In the genomic region with DNA sequence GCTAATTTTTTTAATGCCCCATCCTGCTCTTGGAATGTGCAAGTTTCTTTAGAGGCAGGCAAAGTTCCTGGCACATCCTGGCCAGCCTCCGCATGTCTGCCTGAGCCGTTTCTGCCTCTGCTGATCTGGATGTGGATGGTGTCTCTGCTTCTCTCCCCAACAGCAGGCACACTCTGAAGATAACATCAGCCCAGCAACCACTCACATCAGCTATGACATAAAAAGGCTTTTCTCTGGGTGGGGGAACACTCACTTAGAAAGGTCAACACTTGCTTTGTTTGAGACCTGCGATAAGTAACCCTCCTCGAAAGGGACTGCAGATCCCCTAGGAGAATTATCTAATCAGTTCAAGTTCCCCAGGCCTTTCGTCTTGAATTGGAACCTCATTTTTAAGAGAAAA, we compare ENCODE assay signal across 22 cellular contexts.
A peak's percentile ranks its signal among the peaks of the same experiment; 100 is the strongest.
DNase-seq lines count a peak whose midpoint lies in the region; ATAC-seq and TF ChIP-seq lines count a peak whose summit lies in the region.
"Had no signal": no experiment of that assay in that cellular context is flagged by ENCODE, and none has a peak within 500 bp of the region (broad histone marks: within the 10 kb centered on the region; RNA-seq: fewer than 3 reads in every experiment).

No MANE protein-coding gene starts in this region.

- H3K36me3 ChIP-seq in smooth muscle cell (ENCODE audit: low read depth): no peaks in the 10 kb centered on the region
- H3K36me3 ChIP-seq: HAP-1, SJSA1 had no signal

- no peak overlapping the region for H3K9ac ChIP-seq in smooth muscle cell (ENCODE audit: low read depth)
- H3K9ac ChIP-seq: GM23248 had no signal

- no peak overlapping the region for H3K4me3 ChIP-seq in smooth muscle cell
- H3K4me3 ChIP-seq: A549, GM12878, GM23248, HAP-1, SJSA1 had no signal

- no peak for TF ChIP-seq CTCF in smooth muscle cell (IDR thresholded peaks at IDR 0.05; ENCODE audit: borderline replicate concordance, insufficient read depth, poor library complexity, severe bottlenecking)

- TF ChIP-seq POLR2A in erythroblast (IDR thresholded peaks at IDR 0.05; ENCODE audit: low read length): no peak

- no peak for ATAC-seq in SK-N-SH treated with all-trans-retinoic acid at 6 μM for 48 hours
- ATAC-seq: A549, GM12878, Right ventricle myocardium inferior had no signal

- no peaks in the 10 kb centered on the region for H3K9me3 ChIP-seq in smooth muscle cell (replicated peaks; ENCODE audit: low read depth)
- H3K9me3 ChIP-seq: A549, HAP-1, SJSA1 had no signal

- peak overlapping the region; percentile 2 for H2AFZ ChIP-seq in smooth muscle cell (ENCODE audit: low read depth)
- H2AFZ ChIP-seq: GM23248 had no signal

- peaks cover 12% of the 10 kb centered on the region for H3K4me1 ChIP-seq in smooth muscle cell (ENCODE audit: low read depth)
- H3K4me1 ChIP-seq: A549, HAP-1, SJSA1 had no signal

- no peak overlapping the region for H3K27ac ChIP-seq in smooth muscle cell (ENCODE audit: low read depth)
- H3K27ac ChIP-seq: A549, GM23248, SJSA1 had no signal

- DNase-seq in ELF-1 (ENCODE audit: low read depth, low spot score) (peak; percentile 71), islet precursor cell (peak; percentile 90), smooth muscle cell (lab: John Stamatoyannopoulos, UW; ENCODE audit: unreplicated experiment) (no peak), NCI-H187 treated with DMSO at 0.1 percent for 48 hours (lab: John Stamatoyannopoulos, UW) (no peak), erythroblast (lab: John Stamatoyannopoulos, UW) (no peak), NCI-H1092 treated with DMSO at 0.1 percent for 48 hours (lab: John Stamatoyannopoulos, UW) (no peak)
- DNase-seq: CD4-positive, CD25-positive, alpha-beta regulatory T cell; DMS79; GM23248; KG1; NCI-H1092; NCI-H1436 treated with DMSO at 0.1 percent for 48 hours; NCI-H2029; NCI-H226; NCI-H510A treated with DMSO at 0.1 percent for 48 hours; NCI-H774 had no signal

- H3K4me2 ChIP-seq in smooth muscle cell: peak overlapping the region; percentile 12
- H3K4me2 ChIP-seq: A549 had no signal

- WGBS in smooth muscle cell (ENCODE audit: low lambda C conversion rate): 5% methylated on average over 5 of the region's 5 CpGs

- no peaks in the 10 kb centered on the region for H4K20me1 ChIP-seq in smooth muscle cell (ENCODE audit: low read depth)

- H3F3A ChIP-seq in smooth muscle cell (ENCODE audit: low read depth): no peaks in the 10 kb centered on the region

- no peaks in the 10 kb centered on the region for H3K79me2 ChIP-seq in smooth muscle cell (ENCODE audit: low read depth)

- H3K27me3 ChIP-seq in smooth muscle cell (ENCODE audit: low read depth): no peaks in the 10 kb centered on the region
- H3K27me3 ChIP-seq: SJSA1 had no signal

TF ChIP-seq in SK-N-SH treated with all-trans-retinoic acid at 6 μM for 48 hours, 23 proteins besides CTCF, POLR2A, EP300 and RAD21:
- TF ChIP-seq ZNF565 (CRISPR knock-in tag; conservative IDR thresholded peaks at IDR 0.05; ENCODE audit: low read depth): no peak
- peak; percentile 24; the same call in 1 of the 2 replicates for TF ChIP-seq TCF4 (CRISPR knock-in tag; IDR thresholded peaks at IDR 0.05; ENCODE audit: borderline replicate concordance)

Comparison
In these comparisons a context has a peak if more than half of its experiments do, and no peak if none do; other contexts are left out.
1. DNase-seq: peak in ELF-1 (single experiment) and islet precursor cell (single experiment); none in smooth muscle cell (single experiment), NCI-H187 treated with DMSO at 0.1 percent for 48 hours (single experiment), erythroblast (0 of 2) and NCI-H1092 treated with DMSO at 0.1 percent for 48 hours (single experiment).